Comparison of ENCODE assay signal across 25 cellular contexts in genomic region chr7:124590814-124591213, GRCh38.
A peak's percentile ranks its signal among the peaks of the same experiment; 100 is the strongest.
DNase-seq lines count a peak whose midpoint lies in the region; ATAC-seq, FAIRE-seq and TF ChIP-seq lines count a peak whose summit lies in the region.
"Had no signal": no experiment of that assay in that cellular context is flagged by ENCODE, and none has a peak within 500 bp of the region (broad histone marks: within the 10 kb centered on the region; RNA-seq: fewer than 3 reads in every experiment).

No MANE protein-coding gene starts in this region.

- DNase-seq in A549 (ENCODE audit: low read depth in 1 of 2, low spot score in 1 of 2) (no peak), GM12891 (ENCODE audit: insufficient read length, low spot score) (no peak), K562 (ENCODE audit: extremely low read depth in 1 of 4, low spot score in 3 of 4) (no peak), trophoblast cell (no peak), NCI-H345 (lab: John Stamatoyannopoulos, UW) (no peak), DMS 273 treated with DMSO at 0.1 percent for 48 hours (lab: John Stamatoyannopoulos, UW) (no peak)
- DNase-seq: 8988T; AML-193; Caco-2; Calu3; CD4-positive, alpha-beta T cell; CD8-positive, alpha-beta T cell; DMS153; DMS53; DMS79; DND-41; EL; GDM1 had no signal

- no peak overlapping the region for H2BK12ac ChIP-seq in trophoblast cell (ENCODE audit: low read length)

- no TSS peak for BruUV-seq in K562 (replicated peaks; lab: Mats Ljungman, UMichigan)

- H3K36me3 ChIP-seq in K562 (ENCODE audit: control insufficient read depth, insufficient read depth, low read length) (no peaks in the 10 kb centered on the region), trophoblast cell (ENCODE audit: control insufficient read depth in 1 of 2, insufficient read depth in 2 of 2, low read length in 2 of 2) (no peaks in the 10 kb centered on the region)
- H3K36me3 ChIP-seq: BLaER1 treated with 17β-estradiol and CSF1 and Interleukin-3, amounts not matched to agents 10 nM and 100 nM had no signal

- no peak overlapping the region for H3K4ac ChIP-seq in trophoblast cell (ENCODE audit: low read depth, low read length)

- POLR2A ChIA-PET in A549 (lab: Yijun Ruan, JAX) = no interaction called here
- POLR2A ChIA-PET in K562 (lab: Yijun Ruan, JAX) = no interaction called here

- H3K27ac ChIP-seq in A549 (no peak overlapping the region), K562 (ENCODE audit: extremely low read depth, low read depth, low read length) (no peak overlapping the region), trophoblast cell (ENCODE audit: low read depth, low read length) (no peak overlapping the region)
- H3K27ac ChIP-seq: BLaER1 treated with 17β-estradiol and CSF1 and Interleukin-3, amounts not matched to agents 10 nM and 100 nM; C4-2B had no signal

- TF ChIP-seq RAD21 in A549 (conservative IDR thresholded peaks at IDR 0.05 in 1 of 2, IDR thresholded peaks at IDR 0.05 in 1 of 2) (no peak), K562 (CRISPR knock-in tag; conservative IDR thresholded peaks at IDR 0.05 in 1 of 2, IDR thresholded peaks at IDR 0.05 in 1 of 2) (no peak)

- H3K9ac ChIP-seq in K562 (ENCODE audit: insufficient read depth in 1 of 2, low read depth in 2 of 2, low read length in 2 of 2) (no peak overlapping the region), trophoblast cell (ENCODE audit: low read length) (no peak overlapping the region)
- H3K9ac ChIP-seq: BLaER1 treated with 17β-estradiol and CSF1 and Interleukin-3, amounts not matched to agents 10 nM and 100 nM had no signal

- no peak overlapping the region for H3K4me3 ChIP-seq in A549
- no peak overlapping the region for H3K4me3 ChIP-seq in K562
- no peak overlapping the region for H3K4me3 ChIP-seq in trophoblast cell (ENCODE audit: low read depth, low read length)
- H3K4me3 ChIP-seq: BLaER1 treated with 17β-estradiol and CSF1 and Interleukin-3, amounts not matched to agents 10 nM and 100 nM; GM12878 had no signal

- H3K79me2 ChIP-seq in K562 (ENCODE audit: control insufficient read depth, insufficient read depth, low read length) (no peaks in the 10 kb centered on the region), trophoblast cell (ENCODE audit: control insufficient read depth, insufficient read depth, low read length, poor library complexity) (no peaks in the 10 kb centered on the region)

- H4K8ac ChIP-seq in trophoblast cell (ENCODE audit: low read depth, low read length) = no peak overlapping the region

- FAIRE-seq in A549 (lab: Jason Lieb, UNC) (no peak), GM12891 (lab: Jason Lieb, UNC) (peak; percentile 26), K562 (lab: Jason Lieb, UNC) (no peak)
- FAIRE-seq: A204.1, D721Med, GM12878, GM18507 had no signal

- TF ChIP-seq EP300 in A549 (IDR thresholded peaks at IDR 0.05) (no peak), K562 (IDR thresholded peaks at IDR 0.05; ENCODE audit: low read length) (no peak)

- no peak overlapping the region for H4K12ac ChIP-seq in trophoblast cell (ENCODE audit: low read depth, low read length)

- H2BK120ac ChIP-seq in trophoblast cell (ENCODE audit: insufficient read depth, low read length, poor library complexity) = no peak overlapping the region

- H3K23ac ChIP-seq in trophoblast cell (ENCODE audit: low read length) = peak overlapping the region; percentile 80

- H2AFZ ChIP-seq in K562 (ENCODE audit: low read depth, low read length) (no peak overlapping the region), trophoblast cell (ENCODE audit: insufficient read depth, low read length, poor library complexity) (no peak overlapping the region)

- in situ Hi-C loops in K562 (cut with MboI) = no loop called here

- no peak overlapping the region for H2BK5ac ChIP-seq in trophoblast cell (ENCODE audit: low read depth, low read length, poor library complexity)

- no peaks in the 10 kb centered on the region for H3K27me3 ChIP-seq in K562 (ENCODE audit: control insufficient read depth in 2 of 2, insufficient read depth in 2 of 2, low read length in 2 of 2)
- no peaks in the 10 kb centered on the region for H3K27me3 ChIP-seq in trophoblast cell (ENCODE audit: insufficient read depth, low read length)
- H3K27me3 ChIP-seq: BLaER1 treated with 17β-estradiol and CSF1 and Interleukin-3, amounts not matched to agents 10 nM and 100 nM had no signal

- no peak overlapping the region for H3K18ac ChIP-seq in trophoblast cell (ENCODE audit: low read length)

- H3K4me1 ChIP-seq in A549 = no peaks in the 10 kb centered on the region
- H3K4me1 ChIP-seq in K562 (replicated peaks in 1 of 2; ENCODE audit: control insufficient read depth in 2 of 2, insufficient read depth in 2 of 2, low read length in 2 of 2) = no peaks in the 10 kb centered on the region
- no peaks in the 10 kb centered on the region for H3K4me1 ChIP-seq in trophoblast cell (ENCODE audit: control insufficient read depth in 1 of 2, insufficient read depth in 2 of 2, low read length in 2 of 2)
- H3K4me1 ChIP-seq: BLaER1 treated with 17β-estradiol and CSF1 and Interleukin-3, amounts not matched to agents 10 nM and 100 nM; Caco-2 had no signal

- H3K9me3 ChIP-seq in A549 (no peaks in the 10 kb centered on the region), K562 (replicated peaks; ENCODE audit: control insufficient read depth, insufficient read depth, low read depth, low read length) (0 out of 2 replicates have a peak, but pooled peaks cover 3% of the 10 kb centered on the region), trophoblast cell (ENCODE audit: insufficient read depth, low read depth, low read length) (no peaks in the 10 kb centered on the region)
- H3K9me3 ChIP-seq: BLaER1 treated with 17β-estradiol and CSF1 and Interleukin-3, amounts not matched to agents 10 nM and 100 nM; Caco-2 had no signal

- 27% methylated on average over 2 of the region's 2 CpGs for WGBS in A549 (ENCODE audit: missing lambda C conversion rate)
- 0% methylated on average over 2 of the region's 2 CpGs for WGBS in K562 (ENCODE audit: insufficient coverage, low coverage, missing lambda C conversion rate)
- no CpG with 5 or more reads among the region's 2 CpGs for WGBS in trophoblast cell (ENCODE audit: extremely low coverage, insufficient coverage, insufficient read length)

- no peaks in the 10 kb centered on the region for H3K79me1 ChIP-seq in trophoblast cell (ENCODE audit: low read length)

- H4K20me1 ChIP-seq in K562 (replicated peaks; ENCODE audit: control insufficient read depth, insufficient read depth, low read length) = no peaks in the 10 kb centered on the region
- H4K20me1 ChIP-seq: BLaER1 treated with 17β-estradiol and CSF1 and Interleukin-3, amounts not matched to agents 10 nM and 100 nM had no signal

- no peaks in the 10 kb centered on the region for H3K9me1 ChIP-seq in K562 (ENCODE audit: control insufficient read depth, insufficient read depth, low read length)

- ATAC-seq in A549 (no peak), K562 (no peak), HG03571 (IDR thresholded peaks at IDR 0.05; ENCODE audit: unreplicated experiment) (no peak)
- ATAC-seq: CD8-positive, alpha-beta T cell; GM12878 had no signal

- H4K91ac ChIP-seq in trophoblast cell (ENCODE audit: low read depth, low read length) = no peak overlapping the region

- no peak for TF ChIP-seq CTCF in A549 (IDR thresholded peaks at IDR 0.05)
- no peak for TF ChIP-seq CTCF in K562 (IDR thresholded peaks at IDR 0.05 in 2 of 3, conservative IDR thresholded peaks at IDR 0.05 in 1 of 3; ENCODE audit: insufficient read depth in 2 of 3, low read depth in 1 of 3, low read length in 3 of 3)

- intact Hi-C loops in K562 (cut with micrococcal nuclease) = no loop called here

- H2AK5ac ChIP-seq in trophoblast cell (ENCODE audit: low read length) = no peak overlapping the region

- H3K4me2 ChIP-seq in A549 = no peak overlapping the region
- H3K4me2 ChIP-seq in K562 (ENCODE audit: insufficient read depth, low read length) = no peak overlapping the region
- no peak overlapping the region for H3K4me2 ChIP-seq in trophoblast cell (ENCODE audit: low read length)
- H3K4me2 ChIP-seq: BLaER1 treated with 17β-estradiol and CSF1 and Interleukin-3, amounts not matched to agents 10 nM and 100 nM had no signal

- H3K14ac ChIP-seq in trophoblast cell (ENCODE audit: low read length) = no peak overlapping the region

- TF ChIP-seq POLR2A in A549 (IDR thresholded peaks at IDR 0.05; ENCODE audit: low read length) (no peak), GM12891 (IDR thresholded peaks at IDR 0.05; ENCODE audit: low read depth, low read length) (no peak), K562 (conservative IDR thresholded peaks at IDR 0.05) (no peak)

- CTCF ChIA-PET in A549 (lab: Yijun Ruan, JAX) = no interaction called here
- CTCF ChIA-PET in K562 (lab: Yijun Ruan, JAX; ENCODE audit: low intra/inter-chr PET ratio) = no interaction called here

TF ChIP-seq in A549, 52 proteins besides CTCF, POLR2A, EP300 and RAD21:
- TF ChIP-seq MAFK (IDR thresholded peaks at IDR 0.05; ENCODE audit: partially characterized antibody) = peak; percentile 97
- no peak for TF ChIP-seq HOXA7 (CRISPR knock-in tag; IDR thresholded peaks at IDR 0.05)

TF ChIP-seq in GM12891, 5 proteins besides CTCF, POLR2A, EP300 and RAD21:
- TF ChIP-seq SPI1 (IDR thresholded peaks at IDR 0.05; ENCODE audit: low read depth, low read length) = no peak
- no peak for TF ChIP-seq POLR2AphosphoS5 (IDR thresholded peaks at IDR 0.05; ENCODE audit: low read depth, low read length)
- no peak for TF ChIP-seq TAF1 (IDR thresholded peaks at IDR 0.05; ENCODE audit: low read depth, low read length)
- no peak for TF ChIP-seq POU2F2 (IDR thresholded peaks at IDR 0.05; ENCODE audit: low read depth, low read length)
- no peak for TF ChIP-seq PAX5 (IDR thresholded peaks at IDR 0.05; ENCODE audit: insufficient read depth, low read length, severe bottlenecking)
TF ChIP-seq in GM12891: peak in this region for 0.

TF ChIP-seq in K562, 482 proteins besides CTCF, POLR2A, EP300 and RAD21:
- TF ChIP-seq ZNF316 (IDR thresholded peaks at IDR 0.05) = peak; percentile 92
- peak; percentile 95 for TF ChIP-seq MAFF (IDR thresholded peaks at IDR 0.05; ENCODE audit: low read length)
- no peak for TF ChIP-seq CBFA2T2 (conservative IDR thresholded peaks at IDR 0.05)
- no peak for TF ChIP-seq TSC22D4 (tag; IDR thresholded peaks at IDR 0.05)
- peak; percentile 97 for TF ChIP-seq MAFK (IDR thresholded peaks at IDR 0.05; ENCODE audit: low read length)
- peak; percentile 84 for TF ChIP-seq MAFG (tag; conservative IDR thresholded peaks at IDR 0.05)
- no peak for TF ChIP-seq TEAD4 (IDR thresholded peaks at IDR 0.05; ENCODE audit: low read length)
- TF ChIP-seq TEAD4 (CRISPR knock-in tag; IDR thresholded peaks at IDR 0.05; ENCODE audit: borderline replicate concordance) = no peak
- peak; percentile 76 for TF ChIP-seq C11orf30 (IDR thresholded peaks at IDR 0.05; ENCODE audit: low read depth)
- no peak for TF ChIP-seq SIN3A (IDR thresholded peaks at IDR 0.05; ENCODE audit: borderline replicate concordance in 2 of 2, control insufficient read depth in 1 of 2, low read depth in 2 of 2, low read length in 2 of 2)
- TF ChIP-seq ZSCAN29 (IDR thresholded peaks at IDR 0.05) = no peak

Comparison
In these comparisons a context has a peak if more than half of its experiments do, and no peak if none do; other contexts are left out.
1. Of the 35 proteins assayed by ChIP-seq in both K562 and A549: peak only in K562: none; only in A549: none; in both: MAFK; in neither: 34.